ENCODE assay signal across 29 cellular contexts in the genomic region with DNA sequence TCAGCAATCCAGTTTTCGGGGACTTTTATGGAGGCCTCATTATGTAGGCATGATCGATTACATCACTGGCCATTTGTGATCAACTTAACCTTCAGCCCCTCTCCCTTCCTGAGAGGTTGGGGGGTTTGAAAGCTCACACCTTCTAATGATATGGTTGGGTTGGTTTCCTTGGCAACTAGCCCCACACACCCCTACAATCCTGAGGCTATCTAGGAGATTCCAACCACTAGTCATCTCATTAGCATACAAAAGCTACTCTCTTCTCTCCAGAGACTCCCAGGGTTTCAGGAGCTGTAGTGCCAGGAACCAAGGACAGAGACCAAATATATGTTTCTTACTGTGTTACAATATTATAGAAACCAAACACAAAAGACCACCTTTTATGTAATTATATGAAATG.
"Had no signal": no experiment of that assay in that cellular context is flagged by ENCODE, and none has a peak within 500 bp of the region (broad histone marks: within the 10 kb centered on the region; RNA-seq: fewer than 3 reads in every experiment).

No MANE protein-coding gene starts in this region.

- H3K27me3 ChIP-seq: dorsolateral prefrontal cortex, gastroesophageal sphincter, heart left ventricle, hepatocyte, neutrophil, pancreas, right lobe of liver, stomach, testis, tibial nerve, upper lobe of left lung had no signal

- DNase-seq: dorsolateral prefrontal cortex; effector CD4-positive, alpha-beta T cell; foreskin fibroblast; heart left ventricle; islet precursor cell; kidney glomerular epithelial cell; left ventricle myocardium superior; lower lobe of right lung; mucosa of descending colon; naive B cell; pancreas; right lobe of liver; small intestine; stimulated activated CD4-positive, alpha-beta T cell treated with anti-CD3 and anti-CD28 coated beads, Interleukin-2, amount 100 ng/mL, for 24 hours; stimulated activated CD4-positive, alpha-beta T cell treated with anti-CD3 and anti-CD28 coated beads, Interleukin-4, amount 100 ng/mL, for 24 hours; stimulated activated naive CD4-positive, alpha-beta T cell treated with Interleukin-2 at 50 U/mL for 16 hours; stomach; testis; upper lobe of left lung had no signal

- ATAC-seq: gastroesophageal sphincter; heart left ventricle; left ventricle myocardium superior; lower lobe of right lung; mucosa of descending colon; natural killer cell treated with Interleukin-12 subunit alpha and Interleukin-12 subunit beta and Interleukin-15 and Interleukin-18, amount 100 ng/mL, for 72 hours; pancreas; right lobe of liver; stimulated activated effector memory CD8-positive, alpha-beta T cell treated with anti-CD3 and anti-CD28 coated beads, Interleukin-12 subunit alpha, Interleukin-12 subunit beta, amount 100 ng/mL, for 72 hours had no signal

- H3K4me1 ChIP-seq: gastroesophageal sphincter, lower lobe of right lung, pancreas, right lobe of liver, testis, upper lobe of left lung had no signal

- H3K36me3 Mint-ChIP-seq: immature natural killer cell; memory B cell; mesothelial cell of epicardium; naive B cell; natural killer cell treated with Interleukin-12 subunit alpha and Interleukin-12 subunit beta and Interleukin-15 and Interleukin-18, amount 100 ng/mL, for 72 hours had no signal

- H3K27me3 Mint-ChIP-seq: natural killer cell treated with Interleukin-12 subunit alpha and Interleukin-12 subunit beta and Interleukin-15 and Interleukin-18, amount 100 ng/mL, for 72 hours had no signal

- H3K9me3 ChIP-seq: gastroesophageal sphincter, heart left ventricle, lower lobe of right lung, mucosa of descending colon, neutrophil, pancreas, right lobe of liver, stomach, testis, tibial nerve, upper lobe of left lung had no signal

- H3K27ac ChIP-seq: dorsolateral prefrontal cortex, gastroesophageal sphincter, heart left ventricle, hepatocyte, lower lobe of right lung, neutrophil, pancreas, right lobe of liver, stomach, testis, tibial nerve, upper lobe of left lung had no signal

- H3K27ac Mint-ChIP-seq: memory B cell; mesothelial cell of epicardium; naive B cell; natural killer cell treated with Interleukin-12 subunit alpha and Interleukin-12 subunit beta and Interleukin-15 and Interleukin-18, amount 100 ng/mL, for 72 hours; stimulated activated effector memory CD8-positive, alpha-beta T cell treated with anti-CD3 and anti-CD28 coated beads, Interleukin-12 subunit alpha, Interleukin-12 subunit beta, amount 100 ng/mL, for 72 hours had no signal

- H3K4me3 ChIP-seq: dorsolateral prefrontal cortex, gastroesophageal sphincter, heart left ventricle, hepatocyte, lower lobe of right lung, mucosa of descending colon, pancreas, right lobe of liver, stomach, testis, tibial nerve, upper lobe of left lung had no signal

- H3K36me3 ChIP-seq: gastroesophageal sphincter, heart left ventricle, lower lobe of right lung, neutrophil, pancreas, right lobe of liver, stomach, tibial nerve, upper lobe of left lung had no signal

- H3K4me3 Mint-ChIP-seq: memory B cell; mesothelial cell of epicardium; naive B cell; natural killer cell treated with Interleukin-12 subunit alpha and Interleukin-12 subunit beta and Interleukin-15 and Interleukin-18, amount 100 ng/mL, for 72 hours; neural crest cell; stimulated activated effector memory CD8-positive, alpha-beta T cell treated with anti-CD3 and anti-CD28 coated beads, Interleukin-12 subunit alpha, Interleukin-12 subunit beta, amount 100 ng/mL, for 72 hours had no signal

- H3K9me3 Mint-ChIP-seq: immature natural killer cell; memory B cell; naive B cell; natural killer cell treated with Interleukin-12 subunit alpha and Interleukin-12 subunit beta and Interleukin-15 and Interleukin-18, amount 100 ng/mL, for 72 hours; stimulated activated effector memory CD8-positive, alpha-beta T cell treated with anti-CD3 and anti-CD28 coated beads, Interleukin-12 subunit alpha, Interleukin-12 subunit beta, amount 100 ng/mL, for 72 hours had no signal

- H3K4me2 ChIP-seq: hepatocyte had no signal
